In genomic region chr11:119776031-119776636, GRCh38 we compare ENCODE assay signal across 18 cellular contexts. TPM values are rescaled to one million over a fixed set of nuclear protein-coding genes. Genes with fewer than 3 reads are reported as not detected.
A peak's percentile ranks its signal among the peaks of the same experiment; 100 is the strongest.
DNase-seq lines count a peak whose midpoint lies in the region; ATAC-seq and TF ChIP-seq lines count a peak whose summit lies in the region.
"Had no signal": no experiment of that assay in that cellular context is flagged by ENCODE, and none has a peak within 500 bp of the region (broad histone marks: within the 10 kb centered on the region; RNA-seq: fewer than 3 reads in every experiment).

No MANE protein-coding gene starts in this region.

- H3K9me3 ChIP-seq in SK-N-SH = no peaks in the 10 kb centered on the region
- no peaks in the 10 kb centered on the region for H3K9me3 ChIP-seq in body of pancreas
- H3K9me3 ChIP-seq: HAP-1 had no signal

- H3K27me3 ChIP-seq in SK-N-SH (ENCODE audit: insufficient read depth) (no peaks in the 10 kb centered on the region; the same call in 1 of the 2 replicates), body of pancreas (no peaks in the 10 kb centered on the region)

- H3K4me1 ChIP-seq in SK-N-SH (ENCODE audit: control insufficient read depth in 1 of 2, insufficient read depth in 2 of 2, low read depth in 1 of 2, low read length in 1 of 2) (peaks cover 0 to 80% of the 10 kb centered on the region in 2 experiments; a peak in 2 of 4 replicates), body of pancreas (peaks cover 12% of the 10 kb centered on the region)
- H3K4me1 ChIP-seq: HAP-1 had no signal

- no peak overlapping the region for H3K9ac ChIP-seq in SK-N-SH
- H3K9ac ChIP-seq: GM23248 had no signal

- H3K36me3 ChIP-seq in SK-N-SH (replicated peaks in 1 of 2; ENCODE audit: control insufficient read depth in 1 of 2, insufficient read depth in 2 of 2, low read length in 1 of 2) = no peaks in the 10 kb centered on the region
- no peaks in the 10 kb centered on the region for H3K36me3 ChIP-seq in body of pancreas (replicated peaks in 1 of 2; ENCODE audit: insufficient read depth in 1 of 2, low read depth in 2 of 2)
- H3K36me3 ChIP-seq: HAP-1 had no signal

- TF ChIP-seq EP300 in SK-N-SH (IDR thresholded peaks at IDR 0.05; ENCODE audit: borderline replicate concordance in 1 of 2, low read depth in 1 of 2, low read length in 1 of 2) = peak in 1 of 2 experiments; percentile 7; a peak in 1 of 4 replicates

- H2AFZ ChIP-seq in SK-N-SH (ENCODE audit: low read depth) = no peak overlapping the region
- H2AFZ ChIP-seq: GM23248 had no signal

- no peaks in the 10 kb centered on the region for H4K20me1 ChIP-seq in SK-N-SH (ENCODE audit: insufficient read depth)

- TF ChIP-seq CTCF in SK-N-SH (IDR thresholded peaks at IDR 0.05) (no peak), body of pancreas (IDR thresholded peaks at IDR 0.05) (no peak)

- POLR2A ChIA-PET in SK-N-SH (lab: Yijun Ruan, JAX) = interaction anchor here (0.7 to 3.0 kb wide), 6 partner anchors 49 to 460 kb away, joined by 3 to 14 read pairs (median 4); no protein-coding TSS in a partner anchor

- no peak for ATAC-seq in SK-N-SH treated with all-trans-retinoic acid at 6 μM for 48 hours
- ATAC-seq in body of pancreas = peak; percentile 33

- WGBS in SK-N-SH (ENCODE audit: low lambda C conversion rate) = 20% methylated on average over 4 of the region's 4 CpGs
- WGBS in body of pancreas, 2 donors = 41 to 44% methylated on average over 4 of the region's 4 CpGs

- no peak overlapping the region for H3K4me2 ChIP-seq in SK-N-SH

- TF ChIP-seq RAD21 in SK-N-SH (IDR thresholded peaks at IDR 0.05; ENCODE audit: low read length) = no peak

- H3F3A ChIP-seq in SK-N-SH (replicated peaks; ENCODE audit: insufficient read depth) = no peaks in the 10 kb centered on the region

- H3K27ac ChIP-seq in SK-N-SH (ENCODE audit: low read depth in 2 of 2, low read length in 1 of 2) (peak overlapping the region in 1 of 2 experiments; percentile 100; a peak in 2 of 4 replicates), body of pancreas (no peak overlapping the region)
- H3K27ac ChIP-seq: GM23248, HL-60 had no signal

- intact Hi-C loops in body of pancreas (cut with DNase I) = no loop called here
- intact Hi-C loops in posterior vena cava (cut with DNase I) = no loop called here

- H3K4me3 ChIP-seq in SK-N-SH (ENCODE audit: low read depth in 2 of 2, low read length in 1 of 2) (no peak overlapping the region), body of pancreas (no peak overlapping the region)
- H3K4me3 ChIP-seq: GM23248, HAP-1 had no signal

- no peaks in the 10 kb centered on the region for H3K9me2 ChIP-seq in SK-N-SH

- TF ChIP-seq POLR2A in body of pancreas (IDR thresholded peaks at IDR 0.05) = no peak
- no peak for TF ChIP-seq POLR2A in erythroblast (IDR thresholded peaks at IDR 0.05; ENCODE audit: low read length)

- CTCF ChIA-PET in SK-N-SH (lab: Yijun Ruan, JAX) = interaction anchor here (0.9 to 2.7 kb wide), 8 partner anchors 26 to 332 kb away, joined by 3 to 11 read pairs (median 4); partner anchors contain the start of gene NECTIN1

- H3K79me2 ChIP-seq in SK-N-SH (ENCODE audit: insufficient read depth) = no peaks in the 10 kb centered on the region

- DNase-seq in SK-N-SH (no peak), body of pancreas (no peak), posterior vena cava (ENCODE audit: low spot score) (peak; percentile 40), SW 1271 (lab: John Stamatoyannopoulos, UW) (no peak), retina (no peak), erythroblast (lab: John Stamatoyannopoulos, UW) (no peak)
- DNase-seq: 8988T; C1 segment of cervical spinal cord; CD4-positive, CD25-positive, alpha-beta regulatory T cell; COR-L47; DMS 273 treated with DMSO at 0.1 percent for 48 hours; DMS53; DND-41; EL; GM23248 had no signal

TF ChIP-seq in SK-N-SH, 30 proteins besides CTCF, POLR2A, EP300 and RAD21 (continues in another document):
- TF ChIP-seq MAX (IDR thresholded peaks at IDR 0.05; ENCODE audit: low read depth) = no peak
- TF ChIP-seq NFIC (IDR thresholded peaks at IDR 0.05; ENCODE audit: borderline replicate concordance) = no peak
- no peak for TF ChIP-seq TEAD4 (IDR thresholded peaks at IDR 0.05; ENCODE audit: borderline replicate concordance, insufficient read depth)
- TF ChIP-seq ELF1 (IDR thresholded peaks at IDR 0.05) = no peak
- TF ChIP-seq SMC3 (IDR thresholded peaks at IDR 0.05; ENCODE audit: low read depth, low read length) = no peak
- TF ChIP-seq MXI1 (IDR thresholded peaks at IDR 0.05; ENCODE audit: low read depth, low read length) = peak; percentile 34; the same call in 1 of the 2 replicates
- no peak for TF ChIP-seq REST (IDR thresholded peaks at IDR 0.05; ENCODE audit: low read depth, low read length)
- no peak for TF ChIP-seq FOSL2 (IDR thresholded peaks at IDR 0.05; ENCODE audit: borderline replicate concordance, low read depth)
- peak; percentile 39; the same call in 1 of the 2 replicates for TF ChIP-seq GATA2 (CRISPR knock-in tag; IDR thresholded peaks at IDR 0.05)

TF ChIP-seq in SK-N-SH treated with all-trans-retinoic acid at 6 μM for 48 hours, 23 proteins besides CTCF, POLR2A, EP300 and RAD21:
- TF ChIP-seq ZC3H10 (CRISPR knock-in tag; IDR thresholded peaks at IDR 0.05) (no peak), ARNTL (CRISPR knock-in tag; IDR thresholded peaks at IDR 0.05; ENCODE audit: borderline replicate concordance, low read depth) (no peak), TOX (CRISPR knock-in tag; IDR thresholded peaks at IDR 0.05; ENCODE audit: borderline replicate concordance) (no peak)

RNA-seq across cellular contexts. Expression of gene NECTIN1, which starts 47.1 kb away (rescaled TPM):
- 6.7 and 9.1 TPM in 2 replicates for polyA plus RNA-seq in SK-N-SH (2012; rRNA removed)
- polyA plus RNA-seq in SK-N-SH (2012; cell fraction: cytosol; rRNA removed) = 3.9 and 7.4 TPM in 2 replicates
- polyA plus RNA-seq in SK-N-SH (2012; cell fraction: nucleus; rRNA removed) = 10.8 and 12.7 TPM in 2 replicates
- total RNA-seq in body of pancreas (10 to 100 TPM in 1 of 2 donors, 1 to 10 TPM in 1; 7.3 to 31.6 TPM), posterior vena cava (10 to 100 TPM; 10.6 to 11.4 TPM)
